23 cellular contexts compared by ENCODE assay signal in the genomic region with DNA sequence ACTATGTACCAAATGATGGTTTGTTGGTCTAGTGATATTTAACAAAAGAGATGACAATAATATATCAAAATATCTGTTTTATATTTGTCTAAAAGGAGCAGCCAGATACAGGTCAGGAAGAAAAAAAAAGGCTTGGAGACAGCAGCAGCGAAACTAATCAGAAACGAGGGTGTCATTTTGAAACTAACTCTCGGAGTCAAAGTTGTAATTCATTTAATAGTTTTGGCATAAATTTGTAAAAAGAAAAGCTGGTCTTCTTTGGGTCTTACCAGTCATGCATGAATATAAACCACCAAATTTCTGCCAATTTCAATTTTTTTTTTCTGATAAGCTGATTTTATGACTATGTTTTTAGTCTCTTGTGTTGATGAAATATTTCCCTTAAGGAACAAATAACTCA. TPM values are rescaled to one million over a fixed set of nuclear protein-coding genes. Genes with fewer than 3 reads are reported as not detected.
DNase-seq lines count a peak whose midpoint lies in the region; ATAC-seq and TF ChIP-seq lines count a peak whose summit lies in the region.
"Had no signal": no experiment of that assay in that cellular context is flagged by ENCODE, and none has a peak within 500 bp of the region (broad histone marks: within the 10 kb centered on the region; RNA-seq: fewer than 3 reads in every experiment).

No MANE protein-coding gene starts in this region.

- no peak for DNase-seq in activated CD4-positive, CD25-positive, alpha-beta regulatory T cell treated with anti-CD3 and anti-CD28 coated beads, Interleukin-2, amount 50 U/mL, for 72 hours
- DNase-seq in GM10248 (ENCODE audit: extremely low spot score) (peak; percentile 43), T-cell (no peak), nucleus accumbens (lab: John Stamatoyannopoulos, UW) (no peak), hypothalamus (lab: John Stamatoyannopoulos, UW) (no peak)
- DNase-seq: activated B cell treated with CpG ODN at 0.5 μM for 24 hours; glutamatergic neuron; H9; midbrain; NCI-H187; NCI-H226; NCI-H82; PC-9; SJCRH30; stimulated activated CD4-positive, alpha-beta T cell treated with anti-CD3 and anti-CD28 coated beads, Interleukin-1b, Interleukin-23, amount 100 ng/mL, for 48 hours; stomach had no signal

- no peaks in the 10 kb centered on the region for H3K27me3 Mint-ChIP-seq in T-cell
- H3K27me3 Mint-ChIP-seq: activated B cell treated with CpG ODN at 0.5 μM for 24 hours, B cell, progenitor cell of endocrine pancreas, type B pancreatic cell had no signal

- H3K4me3 Mint-ChIP-seq in T-cell, result no peak overlapping the region
- H3K4me3 Mint-ChIP-seq: activated B cell treated with CpG ODN at 0.5 μM for 24 hours, B cell, H9, type B pancreatic cell had no signal

- POLR2A ChIA-PET in GM10248 (lab: Yijun Ruan, JAX), result no interaction called here
- POLR2A ChIA-PET in T-cell (lab: Charles Lee), result no interaction called here

- H3K36me3 Mint-ChIP-seq in T-cell, result peaks cover 35% of the 10 kb centered on the region

- CTCF ChIA-PET in GM10248 (lab: Yijun Ruan, JAX) (interaction anchor here (1.2 to 1.7 kb wide), 2 partner anchors 10 to 22 kb away, joined by 3 to 4 read pairs; no protein-coding TSS in a partner anchor), T-cell (lab: Charles Lee) (no interaction called here)

- H3K4me1 Mint-ChIP-seq in T-cell, result peaks cover 46 to 66% (median 62%) of the 10 kb centered on the region in 3 donors

- peak overlapping the region; percentile 17 to 55 for H3K27ac Mint-ChIP-seq in T-cell
- H3K27ac Mint-ChIP-seq: activated B cell treated with CpG ODN at 0.5 μM for 24 hours, B cell, type B pancreatic cell had no signal

- ATAC-seq in activated CD4-positive, CD25-positive, alpha-beta regulatory T cell treated with anti-CD3 and anti-CD28 coated beads, Interleukin-2, amount 50 U/mL, for 24 hours, result peak; percentile 26 to 38
- peak; percentile 32 for ATAC-seq in GM21390 (IDR thresholded peaks at IDR 0.05; ENCODE audit: unreplicated experiment)
- ATAC-seq in T-cell (replicated peaks in 1 of 4), result no peak
- ATAC-seq in GM21447 (IDR thresholded peaks at IDR 0.05; ENCODE audit: unreplicated experiment), result no peak

- H3K9me3 Mint-ChIP-seq in T-cell, result no peaks in the 10 kb centered on the region
- H3K9me3 Mint-ChIP-seq: activated B cell treated with CpG ODN at 0.5 μM for 24 hours; activated naive CD4-positive, alpha-beta T cell treated with anti-CD3 and anti-CD28 coated beads, Interleukin-2, amount 50 U/mL, for 72 hours; H9; type B pancreatic cell had no signal

- TF ChIP-seq CTCF in GM10248 (IDR thresholded peaks at IDR 0.05; ENCODE audit: control extremely low read depth, extremely low read depth, low read depth, missing control alignments), result no peak

RNA-seq across cellular contexts. Expression of gene NPAT, which starts 25.5 kb away (rescaled TPM):
- 10 to 100 TPM; 46.9 to 54.1 (median 49.1) TPM for total RNA-seq in T-cell

RNA-seq across cellular contexts. Expression of gene ATM, which starts 26.0 kb away (rescaled TPM):
- 100 to 1,000 TPM; 376 to 547 (median 410) TPM for total RNA-seq in T-cell

Comparison
In these comparisons a context has a peak if more than half of its experiments do, and no peak if none do; other contexts are left out.
1. ATAC-seq: peak in activated CD4-positive, CD25-positive, alpha-beta regulatory T cell treated with anti-CD3 and anti-CD28 coated beads, Interleukin-2, amount 50 U/mL, for 24 hours (2 of 2) and GM21390 (single experiment); none in T-cell (0 of 4) and GM21447 (single experiment).